8 cellular contexts compared by ENCODE assay signal in genomic region chr1:146369940-146370339, GRCh38.
DNase-seq lines count a peak whose midpoint lies in the region; TF ChIP-seq lines count a peak whose summit lies in the region.
"Not testable (repeated sequence)": the region's sequence is repeated elsewhere in the genome, so short reads cannot be mapped to it uniquely, and the experiment has no call there.

No MANE protein-coding gene starts in this region.

- H3K4me1 Mint-ChIP-seq in osteocyte (ENCODE audit: unreplicated experiment) = not testable (repeated sequence)

- H3K9me3 Mint-ChIP-seq in osteocyte (ENCODE audit: unreplicated experiment) = not testable (repeated sequence)

- DNase-seq in CD1c-positive myeloid dendritic cell (ENCODE audit: extremely low spot score) (peak; percentile 4), LNCaP clone FGC (ENCODE audit: low read depth) (peak; percentile 71), SHP77 treated with DMSO at 0.1 percent for 48 hours (lab: John Stamatoyannopoulos, UW) (peak; percentile 74), dedifferentiated amniotic fluid mesenchymal stem cell (ENCODE audit: extremely low spot score) (peak; percentile 14)
- DNase-seq in activated T-cell treated with anti-CD3 and anti-CD28 coated beads, Interleukin-2, amount 50 U/mL, for 1 hour = peak; percentile 63
- DNase-seq in osteocyte (ENCODE audit: extremely low spot score, unreplicated experiment) = not testable (repeated sequence)
- peak; percentile 21 to 34 for DNase-seq in stimulated activated CD8-positive, alpha-beta memory T cell treated with anti-CD3 and anti-CD28 coated beads, Interleukin-2, amount 100 ng/mL, for 48 hours (ENCODE audit: low read depth in 2 of 2)

- not testable (repeated sequence) for H3K4me1 ChIP-seq in iPS-15b (ENCODE audit: control insufficient read depth, insufficient read depth, low read length)

- not testable (repeated sequence) for H3K9ac ChIP-seq in iPS-15b (ENCODE audit: low read depth, low read length)

- H3K9me3 ChIP-seq in iPS-15b (ENCODE audit: control insufficient read depth, insufficient read depth, low read length) = not testable (repeated sequence)

- not testable (repeated sequence) for H3K36me3 Mint-ChIP-seq in osteocyte (ENCODE audit: unreplicated experiment)

- peak overlapping the region; percentile 67 for H3K4me3 Mint-ChIP-seq in osteocyte (ENCODE audit: unreplicated experiment)

- H3K27me3 ChIP-seq in iPS-15b (ENCODE audit: control insufficient read depth, insufficient read depth, low read length) = not testable (repeated sequence)

- H3K27me3 Mint-ChIP-seq in osteocyte (ENCODE audit: unreplicated experiment) = not testable (repeated sequence)

- peak overlapping the region; percentile 39 for H3K4me3 ChIP-seq in LNCaP clone FGC (ENCODE audit: low read depth, low read length)
- peak overlapping the region; percentile 35 for H3K4me3 ChIP-seq in iPS-15b (ENCODE audit: low read depth, low read length)

- H3K27ac Mint-ChIP-seq in osteocyte (ENCODE audit: unreplicated experiment) = peak overlapping the region; percentile 54

- H3K36me3 ChIP-seq in iPS-15b (ENCODE audit: control insufficient read depth, insufficient read depth, low read length) = not testable (repeated sequence)

- TF ChIP-seq CTCF in LNCaP clone FGC (IDR thresholded peaks at IDR 0.05; ENCODE audit: control insufficient read depth, extremely low read depth, insufficient read depth); osteocyte (IDR thresholded peaks at IDR 0.05): not testable (repeated sequence)
